ENCODE assay signal across 26 cellular contexts in the genomic region with DNA sequence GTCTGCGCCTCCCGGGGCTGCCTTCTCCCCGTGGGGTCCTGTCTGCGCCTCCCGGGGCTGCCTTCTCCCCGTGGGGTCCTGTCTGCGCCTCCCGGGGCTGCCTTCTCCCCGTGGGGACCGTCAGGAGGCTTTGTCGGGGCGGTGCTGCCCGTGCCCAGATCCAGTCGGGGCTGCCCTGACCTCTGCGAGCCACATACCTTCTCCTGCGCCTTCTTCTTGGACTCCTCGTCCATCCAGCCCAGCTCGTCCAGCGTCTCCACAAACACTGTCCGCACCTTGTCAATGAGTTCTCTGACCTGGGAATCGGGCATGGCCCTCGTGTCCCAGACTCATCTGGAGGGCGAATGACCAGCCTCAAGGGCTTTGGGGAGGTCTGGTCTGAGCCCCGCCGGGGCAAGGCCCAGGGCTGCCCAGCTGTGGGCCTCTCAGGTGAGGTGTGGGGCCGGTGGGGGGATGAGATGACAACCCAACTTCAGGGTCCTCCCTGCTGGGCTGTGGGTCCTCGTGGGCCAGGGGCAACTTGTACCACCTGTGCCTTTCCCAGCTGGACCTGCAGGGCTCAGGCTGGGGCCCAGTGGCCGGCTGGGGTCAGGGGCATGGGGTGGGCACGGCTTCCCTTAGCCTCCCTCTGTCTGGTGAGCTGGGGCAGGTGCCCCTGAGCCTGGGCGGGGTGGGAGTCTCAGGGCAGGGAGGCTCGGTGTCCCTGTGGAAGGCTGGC. TPM values are rescaled to one million over a fixed set of nuclear protein-coding genes. Genes with fewer than 3 reads are reported as not detected.
DNase-seq lines count a peak whose midpoint lies in the region; ATAC-seq, FAIRE-seq and TF ChIP-seq lines count a peak whose summit lies in the region.
"Had no signal": no experiment of that assay in that cellular context is flagged by ENCODE, and none has a peak within 500 bp of the region (broad histone marks: within the 10 kb centered on the region; RNA-seq: fewer than 3 reads in every experiment).

No MANE protein-coding gene starts in this region.

- CTCF ChIA-PET in K562 (lab: Yijun Ruan, JAX; ENCODE audit: low intra/inter-chr PET ratio) = no interaction called here

- no peak overlapping the region for H3K4me3 Mint-ChIP-seq in natural killer cell treated with Interleukin-12 subunit alpha and Interleukin-12 subunit beta and Interleukin-15 and Interleukin-18, amount 100 ng/mL, for 72 hours
- H3K4me3 Mint-ChIP-seq in natural killer cell (no peak overlapping the region), neural progenitor cell (no peak overlapping the region)
- H3K4me3 Mint-ChIP-seq: activated CD4-positive, alpha-beta memory T cell treated with anti-CD3 and anti-CD28 coated beads for 36 hours; activated naive CD4-positive, alpha-beta T cell treated with anti-CD3 and anti-CD28 coated beads, Interleukin-2, amount 50 U/mL, for 24 hours; activated T-cell treated with anti-CD3 and anti-CD28 coated beads, Interleukin-2, amount 50 U/mL, for 72 hours; memory B cell; T-helper 1 cell treated with Interleukin-12 subunit alpha and Interleukin-12 subunit beta and Interleukin-4 antibody, amounts not matched to agents 30 μg/mL and 1 μg/mL, for 36 hours had no signal

- ATAC-seq in natural killer cell treated with Interleukin-12 subunit alpha and Interleukin-12 subunit beta and Interleukin-15 and Interleukin-18, amount 100 ng/mL, for 72 hours = no peak
- no peak for ATAC-seq in natural killer cell
- ATAC-seq in K562 = peak; percentile 12; the same call in 1 of the 3 replicates
- ATAC-seq in aorta (ENCODE audit: low FRiP score) = no peak
- ATAC-seq: activated CD4-positive, CD25-positive, alpha-beta regulatory T cell treated with anti-CD3 and anti-CD28 coated beads, Interleukin-2, amount 50 U/mL, for 24 hours; activated T-cell treated with anti-CD3 and anti-CD28 coated beads, Interleukin-2, amount 50 U/mL, for 72 hours; gastroesophageal sphincter; left colon had no signal

- FAIRE-seq in K562 (lab: Jason Lieb, UNC) = no peak
- FAIRE-seq: TTC549 had no signal

- H3K79me2 ChIP-seq in K562 (ENCODE audit: control insufficient read depth, insufficient read depth, low read length) (no peaks in the 10 kb centered on the region), neural progenitor cell (ENCODE audit: low read depth) (no peaks in the 10 kb centered on the region)

- no peaks in the 10 kb centered on the region for H3K36me3 Mint-ChIP-seq in natural killer cell treated with Interleukin-12 subunit alpha and Interleukin-12 subunit beta and Interleukin-15 and Interleukin-18, amount 100 ng/mL, for 72 hours
- H3K36me3 Mint-ChIP-seq in natural killer cell (no peaks in the 10 kb centered on the region), neural progenitor cell (no peaks in the 10 kb centered on the region)
- H3K36me3 Mint-ChIP-seq: activated CD4-positive, alpha-beta memory T cell treated with anti-CD3 and anti-CD28 coated beads for 36 hours; activated naive CD4-positive, alpha-beta T cell treated with anti-CD3 and anti-CD28 coated beads, Interleukin-2, amount 50 U/mL, for 24 hours had no signal

- H3K27me3 ChIP-seq in K562 (ENCODE audit: control insufficient read depth in 2 of 2, insufficient read depth in 2 of 2, low read length in 2 of 2) = peaks cover 14 to 57% of the 10 kb centered on the region in 2 experiments; a peak in 4 of 5 replicates
- peaks cover 8% of the 10 kb centered on the region for H3K27me3 ChIP-seq in neural progenitor cell
- H3K27me3 ChIP-seq in aorta (ENCODE audit: control insufficient read depth in 1 of 2, insufficient read depth in 2 of 2, low read length in 1 of 2) = no peaks in the 10 kb centered on the region

- H3K36me3 ChIP-seq in K562 (ENCODE audit: control insufficient read depth, insufficient read depth, low read length) = no peaks in the 10 kb centered on the region
- H3K36me3 ChIP-seq in neural progenitor cell = no peaks in the 10 kb centered on the region
- H3K36me3 ChIP-seq in aorta (ENCODE audit: control insufficient read depth in 1 of 2, insufficient read depth in 2 of 2, low read length in 1 of 2) = no peaks in the 10 kb centered on the region
- H3K36me3 ChIP-seq: breast epithelium, gastroesophageal sphincter, neutrophil, prostate gland had no signal

- H3K4me3 ChIP-seq in K562 = no peak overlapping the region
- no peak overlapping the region for H3K4me3 ChIP-seq in neural progenitor cell
- no peak overlapping the region for H3K4me3 ChIP-seq in aorta (ENCODE audit: low read length in 2 of 2)
- H3K4me3 ChIP-seq: breast epithelium, gastroesophageal sphincter, prostate gland had no signal

- H3K9me3 Mint-ChIP-seq in natural killer cell treated with Interleukin-12 subunit alpha and Interleukin-12 subunit beta and Interleukin-15 and Interleukin-18, amount 100 ng/mL, for 72 hours = no peaks in the 10 kb centered on the region
- H3K9me3 Mint-ChIP-seq in natural killer cell (no peaks in the 10 kb centered on the region), neural progenitor cell (peaks cover 3% of the 10 kb centered on the region)
- H3K9me3 Mint-ChIP-seq: activated naive CD4-positive, alpha-beta T cell treated with anti-CD3 and anti-CD28 coated beads, Interleukin-2, amount 50 U/mL, for 24 hours; T-helper 1 cell treated with Interleukin-12 subunit alpha and Interleukin-12 subunit beta and Interleukin-4 antibody, amounts not matched to agents 30 μg/mL and 1 μg/mL, for 36 hours had no signal

- in situ Hi-C loops in K562 (cut with MboI) = no loop called here

- H3K9me3 ChIP-seq in K562 (replicated peaks; ENCODE audit: control insufficient read depth, insufficient read depth, low read depth, low read length) = no peaks in the 10 kb centered on the region
- no peaks in the 10 kb centered on the region for H3K9me3 ChIP-seq in neural progenitor cell (ENCODE audit: low read depth)
- H3K9me3 ChIP-seq in aorta (ENCODE audit: control insufficient read depth, low read length) = no peaks in the 10 kb centered on the region
- H3K9me3 ChIP-seq: Caco-2, neutrophil, prostate gland had no signal

- H3K27ac Mint-ChIP-seq in natural killer cell treated with Interleukin-12 subunit alpha and Interleukin-12 subunit beta and Interleukin-15 and Interleukin-18, amount 100 ng/mL, for 72 hours = no peak overlapping the region
- H3K27ac Mint-ChIP-seq in natural killer cell (no peak overlapping the region), neural progenitor cell (peak overlapping the region; percentile 63)
- H3K27ac Mint-ChIP-seq: activated CD4-positive, alpha-beta memory T cell treated with anti-CD3 and anti-CD28 coated beads for 36 hours; activated naive CD4-positive, alpha-beta T cell treated with anti-CD3 and anti-CD28 coated beads, Interleukin-2, amount 50 U/mL, for 24 hours; activated T-cell treated with anti-CD3 and anti-CD28 coated beads, Interleukin-2, amount 50 U/mL, for 72 hours; memory B cell; T-helper 1 cell treated with Interleukin-12 subunit alpha and Interleukin-12 subunit beta and Interleukin-4 antibody, amounts not matched to agents 30 μg/mL and 1 μg/mL, for 36 hours had no signal

- TF ChIP-seq EP300 in K562 (IDR thresholded peaks at IDR 0.05; ENCODE audit: low read length) = no peak

- WGBS in K562 (ENCODE audit: insufficient coverage, low coverage, missing lambda C conversion rate) = 5% methylated on average over 31 of the region's 31 CpGs
- WGBS in aorta, 2 donors = 85 to 86% methylated on average over 30 to 31 of the region's 31 CpGs

- intact Hi-C loops in natural killer cell (cut with micrococcal nuclease) (no loop called here), K562 (cut with micrococcal nuclease) (no loop called here), aorta (cut with DNase I) (no loop called here)

- no peak overlapping the region for H3K27ac ChIP-seq in K562 (ENCODE audit: extremely low read depth, low read depth, low read length)
- no peak overlapping the region for H3K27ac ChIP-seq in neural progenitor cell
- H3K27ac ChIP-seq in aorta (ENCODE audit: low read depth in 1 of 2, low read length in 2 of 2) = no peak overlapping the region
- no peak overlapping the region for H3K27ac ChIP-seq in substantia nigra (ENCODE audit: low read depth, low read length, poor library complexity, severe bottlenecking)
- H3K27ac ChIP-seq: breast epithelium, gastroesophageal sphincter, neutrophil, prostate gland had no signal

- peak; percentile 54 for DNase-seq in natural killer cell treated with Interleukin-12 subunit alpha and Interleukin-12 subunit beta and Interleukin-15 and Interleukin-18, amount 100 ng/mL, for 72 hours (ENCODE audit: low spot score)
- no peak for DNase-seq in natural killer cell
- no peak for DNase-seq in K562 (ENCODE audit: extremely low read depth in 1 of 4, low spot score in 3 of 4)
- no peak for DNase-seq in neural progenitor cell (ENCODE audit: low spot score)
- peak; percentile 33 to 60 for DNase-seq in aorta
- no peak for DNase-seq in NCI-H82 treated with DMSO at 0.1 percent for 48 hours (lab: John Stamatoyannopoulos, UW; ENCODE audit: unreplicated experiment)
- no peak for DNase-seq in stimulated activated CD4-positive, alpha-beta T cell treated with anti-CD3 and anti-CD28 coated beads, Interleukin-2, amount 100 ng/mL, for 48 hours
- DNase-seq in substantia nigra (lab: John Stamatoyannopoulos, UW) = no peak
- DNase-seq: activated CD4-positive, alpha-beta memory T cell treated with anti-CD3 and anti-CD28 coated beads for 36 hours; activated T-cell treated with anti-CD3 and anti-CD28 coated beads, Interleukin-2, amount 50 U/mL, for 72 hours; C1 segment of cervical spinal cord; Caco-2; effector CD4-positive, alpha-beta T cell; Kasumi-1; NCI-H2107; stimulated activated naive CD4-positive, alpha-beta T cell had no signal

- TF ChIP-seq CTCF in natural killer cell (IDR thresholded peaks at IDR 0.05) = no peak
- no peak for TF ChIP-seq CTCF in K562 (IDR thresholded peaks at IDR 0.05 in 2 of 3, conservative IDR thresholded peaks at IDR 0.05 in 1 of 3; ENCODE audit: insufficient read depth in 2 of 3, low read depth in 1 of 3, low read length in 3 of 3)
- TF ChIP-seq CTCF in neural progenitor cell (IDR thresholded peaks at IDR 0.05) = no peak

- 0 out of 4 replicates have a peak overlapping the region, but pooled peaks of 1 of the 2 experiments have one; percentile 17 for H3K9ac ChIP-seq in K562 (ENCODE audit: insufficient read depth in 1 of 2, low read depth in 2 of 2, low read length in 2 of 2)
- no peak overlapping the region for H3K9ac ChIP-seq in neural progenitor cell

- H2AFZ ChIP-seq in K562 (ENCODE audit: low read depth, low read length) (no peak overlapping the region), neural progenitor cell (replicated peaks) (no peak overlapping the region)

- H3K4me2 ChIP-seq in K562 (ENCODE audit: insufficient read depth, low read length) (no peak overlapping the region), neural progenitor cell (no peak overlapping the region)

- no peak for TF ChIP-seq POLR2A in K562 (conservative IDR thresholded peaks at IDR 0.05)

- no peaks in the 10 kb centered on the region for H3K27me3 Mint-ChIP-seq in natural killer cell treated with Interleukin-12 subunit alpha and Interleukin-12 subunit beta and Interleukin-15 and Interleukin-18, amount 100 ng/mL, for 72 hours
- H3K27me3 Mint-ChIP-seq in natural killer cell (ENCODE audit: low read depth in 2 of 2) (peaks cover 4 to 8% of the 10 kb centered on the region in 2 donors), neural progenitor cell (ENCODE audit: insufficient read depth, low read depth) (peaks cover 2% of the 10 kb centered on the region)
- H3K27me3 Mint-ChIP-seq: activated CD4-positive, alpha-beta memory T cell treated with anti-CD3 and anti-CD28 coated beads for 36 hours; activated naive CD4-positive, alpha-beta T cell treated with anti-CD3 and anti-CD28 coated beads, Interleukin-2, amount 50 U/mL, for 24 hours had no signal

- POLR2A ChIA-PET in K562 (lab: Yijun Ruan, JAX) = interaction anchor here (0.5 to 0.6 kb wide), 2 partner anchors 108 to 187 kb away, joined by 3 read pairs; no protein-coding TSS in a partner anchor

- H3K4me1 ChIP-seq in K562 (replicated peaks in 1 of 2; ENCODE audit: control insufficient read depth in 2 of 2, insufficient read depth in 2 of 2, low read length in 2 of 2) (peaks cover 0 to 52% of the 10 kb centered on the region in 2 experiments; a peak in 2 of 5 replicates), neural progenitor cell (no peaks in the 10 kb centered on the region), aorta (ENCODE audit: control insufficient read depth in 1 of 2, insufficient read depth in 2 of 2, low read length in 2 of 2) (no peaks in the 10 kb centered on the region)
- H3K4me1 ChIP-seq: breast epithelium, Caco-2 had no signal

- TF ChIP-seq RAD21 in K562 (CRISPR knock-in tag; conservative IDR thresholded peaks at IDR 0.05 in 1 of 2, IDR thresholded peaks at IDR 0.05 in 1 of 2) = no peak

- H4K20me1 ChIP-seq in K562 (replicated peaks; ENCODE audit: control insufficient read depth, insufficient read depth, low read length) = 0 out of 2 replicates have a peak, but pooled peaks cover 6% of the 10 kb centered on the region
- no peaks in the 10 kb centered on the region for H4K20me1 ChIP-seq in neural progenitor cell (ENCODE audit: low read depth)

- H3K9me1 ChIP-seq in K562 (ENCODE audit: control insufficient read depth, insufficient read depth, low read length) = no peaks in the 10 kb centered on the region

- peaks cover 0 to 10% of the 10 kb centered on the region in 2 donors for H3K4me1 Mint-ChIP-seq in natural killer cell treated with Interleukin-12 subunit alpha and Interleukin-12 subunit beta and Interleukin-15 and Interleukin-18, amount 100 ng/mL, for 72 hours (ENCODE audit: low read depth in 2 of 2)
- H3K4me1 Mint-ChIP-seq in natural killer cell (peaks cover 0 to 13% of the 10 kb centered on the region in 2 donors), neural progenitor cell (peaks cover 3% of the 10 kb centered on the region)
- H3K4me1 Mint-ChIP-seq: activated naive CD4-positive, alpha-beta T cell treated with anti-CD3 and anti-CD28 coated beads, Interleukin-2, amount 50 U/mL, for 24 hours had no signal

- no peaks in the 10 kb centered on the region for H3F3A ChIP-seq in neural progenitor cell (ENCODE audit: low read depth)

- no TSS peak for BruUV-seq in K562 (replicated peaks; lab: Mats Ljungman, UMichigan)

RNA-seq across cellular contexts. Expression of a gene that starts 9.4 kb away (rescaled TPM):
- total RNA-seq in natural killer cell treated with Interleukin-12 subunit alpha and Interleukin-12 subunit beta and Interleukin-15 and Interleukin-18, amount 100 ng/mL, for 72 hours = 10 to 100 TPM in 1 of 2 donors, 1 to 10 TPM in 1; 9.1 to 18.5 TPM
- 10 to 100 TPM; 11.3 to 15.1 (median 11.6) TPM for total RNA-seq in natural killer cell
- 4.0 and 14.5 TPM in 2 replicates for total RNA-seq in K562 (2011; cell fraction: chromatin; rRNA removed; ENCODE audit: low replicate concordance)
- 13.0 and 14.3 TPM in 2 replicates for total RNA-seq in K562 (2011; cell fraction: nucleolus; rRNA removed)
- 5.5 and 8.1 TPM in 2 replicates for total RNA-seq in K562 (2011; cell fraction: nucleoplasm; rRNA removed)
- total RNA-seq in K562 (2014; rRNA removed) = 14.0 and 16.4 TPM in 2 replicates
- 3.3 and 4.1 TPM in 2 replicates for total RNA-seq in K562 (2014; rRNA removed; fragmentation: Illumina TruSeq; extraction: Trizol)
- total RNA-seq in K562 (2015; rRNA removed; fragmentation: Illumina TruSeq; extraction: Trizol) = 11.8 TPM in 2 replicates
- 25.3 and 28.1 TPM in 2 replicates for total RNA-seq in K562 (2021)
- 6.7 and 7.0 TPM in 2 replicates for polyA plus RNA-seq in K562 (2011; rRNA removed)
- 9.9 and 25.7 TPM in 2 replicates for polyA plus RNA-seq in K562 (2011; cell fraction: cytosol; rRNA removed)
- 20.2 and 28.6 TPM in 2 replicates for polyA plus RNA-seq in K562 (2011; cell fraction: nucleus; rRNA removed)
- 11.9 and 22.1 TPM in 2 replicates for polyA plus RNA-seq in K562 (2012)
- 15.2 and 16.6 TPM in 2 replicates for polyA plus RNA-seq in K562 (2014; fragmentation: Illumina TruSeq; extraction: Trizol)
- polyA plus RNA-seq in K562 (2014; fragmentation: Nextera tagmentation; extraction: Ambion mirVana) = 1 to 10 TPM in 1 of 2 experiments, under 1 TPM in 1; 0.99 to 1.7 TPM
- 17.6 and 20.7 TPM in 2 replicates for polyA plus RNA-seq in K562 (2014; rRNA removed)
- polyA minus RNA-seq in K562 (2011; rRNA and poly(A)+ RNA removed) = 1.8 and 4.0 TPM in 2 replicates
- polyA minus RNA-seq in K562 (2011; cell fraction: cytosol; rRNA and poly(A)+ RNA removed) = 3.9 and 7.0 TPM in 2 replicates
- 5.4 and 6.8 TPM in 2 replicates for polyA minus RNA-seq in K562 (2011; cell fraction: nucleus; rRNA and poly(A)+ RNA removed)
- total RNA-seq in neural progenitor cell (ENCODE audit: low replicate concordance) = 10.0 and 29.6 TPM in 2 replicates
- total RNA-seq in aorta = 10 to 100 TPM in 1 of 2 donors, 1 to 10 TPM in 1; 7.1 to 15.1 TPM
- 1 to 10 TPM; 6.4 to 7.8 TPM for polyA plus RNA-seq in aorta

RNA-seq across cellular contexts. Expression of a gene that starts 36.8 kb away (rescaled TPM):
- under 1 TPM in 1 of 2 donors, not detected in 1; 0.81 TPM for total RNA-seq in natural killer cell treated with Interleukin-12 subunit alpha and Interleukin-12 subunit beta and Interleukin-15 and Interleukin-18, amount 100 ng/mL, for 72 hours
- total RNA-seq in natural killer cell = 1 to 10 TPM in 2 of 3 donors, not detected in 1; 1.3 to 2.0 TPM
- total RNA-seq in K562 (2011; cell fraction: chromatin; rRNA removed; ENCODE audit: low replicate concordance) = not detected in 2 replicates
- not detected in 2 replicates for total RNA-seq in K562 (2011; cell fraction: nucleolus; rRNA removed)
- not detected in 2 replicates for total RNA-seq in K562 (2011; cell fraction: nucleoplasm; rRNA removed)
- not detected in 2 replicates for total RNA-seq in K562 (2014; rRNA removed)
- total RNA-seq in K562 (2014; rRNA removed; fragmentation: Illumina TruSeq; extraction: Trizol) = not detected in 2 replicates
- total RNA-seq in K562 (2015; rRNA removed; fragmentation: Illumina TruSeq; extraction: Trizol) = not detected in 2 replicates
- not detected in 2 replicates for total RNA-seq in K562 (2021)
- polyA plus RNA-seq in K562 (2011; rRNA removed) = not detected in 2 replicates
- polyA plus RNA-seq in K562 (2011; cell fraction: cytosol; rRNA removed) = not detected in 2 replicates
- 0.11 and 0.18 TPM in 2 replicates for polyA plus RNA-seq in K562 (2011; cell fraction: nucleus; rRNA removed)
- 0.11 TPM in 1 of 2 replicates, not detected in the other for polyA plus RNA-seq in K562 (2012)
- not detected in 2 replicates for polyA plus RNA-seq in K562 (2014; fragmentation: Illumina TruSeq; extraction: Trizol)
- polyA plus RNA-seq in K562 (2014; fragmentation: Nextera tagmentation; extraction: Ambion mirVana) = not detected
- not detected in 2 replicates for polyA plus RNA-seq in K562 (2014; rRNA removed)
- polyA minus RNA-seq in K562 (2011; rRNA and poly(A)+ RNA removed) = not detected in 2 replicates
- not detected in 2 replicates for polyA minus RNA-seq in K562 (2011; cell fraction: cytosol; rRNA and poly(A)+ RNA removed)
- polyA minus RNA-seq in K562 (2011; cell fraction: nucleus; rRNA and poly(A)+ RNA removed) = not detected in 2 replicates
- total RNA-seq in neural progenitor cell (ENCODE audit: low replicate concordance) = 0.19 and 0.31 TPM in 2 replicates
- total RNA-seq in aorta = 1 to 10 TPM in 1 of 2 donors, under 1 TPM in 1; 0.94 to 2.4 TPM
- polyA plus RNA-seq in aorta = 1 to 10 TPM in 1 of 2 donors, under 1 TPM in 1; 0.63 to 1.8 TPM
- total RNA-seq: Caco-2 had no signal

RNA-seq across cellular contexts. Expression of a gene that starts 39.8 kb away (rescaled TPM):
- 100 to 1,000 TPM in 1 of 2 donors, 10 to 100 TPM in 1; 93.2 to 118 TPM for total RNA-seq in natural killer cell treated with Interleukin-12 subunit alpha and Interleukin-12 subunit beta and Interleukin-15 and Interleukin-18, amount 100 ng/mL, for 72 hours
- total RNA-seq in natural killer cell (100 to 1,000 TPM; 228 to 266 (median 262) TPM), K562 (2014; rRNA removed) (0.68 and 0.73 TPM in 2 replicates), K562 (2014; rRNA removed; fragmentation: Illumina TruSeq; extraction: Trizol) (0.11 and 0.16 TPM in 2 replicates), K562 (2015; rRNA removed; fragmentation: Illumina TruSeq; extraction: Trizol) (1.1 and 1.3 TPM in 2 replicates), K562 (2021) (1.8 and 2.1 TPM in 2 replicates), neural progenitor cell (ENCODE audit: low replicate concordance) (0.65 TPM in 1 of 2 replicates, not detected in the other), aorta (10 to 100 TPM; 33.9 to 89.1 TPM)
- 2.5 and 7.5 TPM in 2 replicates for total RNA-seq in K562 (2011; cell fraction: chromatin; rRNA removed; ENCODE audit: low replicate concordance)
- 4.8 and 5.5 TPM in 2 replicates for total RNA-seq in K562 (2011; cell fraction: nucleolus; rRNA removed)
- 3.3 and 3.4 TPM in 2 replicates for total RNA-seq in K562 (2011; cell fraction: nucleoplasm; rRNA removed)
- polyA plus RNA-seq in K562 (2011; rRNA removed) (0.68 and 1.3 TPM in 2 replicates), K562 (2014; fragmentation: Illumina TruSeq; extraction: Trizol) (0.58 and 0.89 TPM in 2 replicates), K562 (2014; fragmentation: Nextera tagmentation; extraction: Ambion mirVana) (not detected), K562 (2014; rRNA removed) (1.6 and 2.3 TPM in 2 replicates), aorta (100 to 1,000 TPM in 1 of 2 donors, 10 to 100 TPM in 1; 55.7 to 137 TPM)
- polyA plus RNA-seq in K562 (2011; cell fraction: cytosol; rRNA removed) = 0.97 and 1.0 TPM in 2 replicates
- 11.2 and 14.0 TPM in 2 replicates for polyA plus RNA-seq in K562 (2011; cell fraction: nucleus; rRNA removed)
- 3.3 and 11.5 TPM in 2 replicates for polyA plus RNA-seq in K562 (2012)
- polyA minus RNA-seq in K562 (2011; rRNA and poly(A)+ RNA removed) = 0.15 and 0.18 TPM in 2 replicates
- polyA minus RNA-seq in K562 (2011; cell fraction: cytosol; rRNA and poly(A)+ RNA removed) = not detected in 2 replicates
- 1.6 and 2.0 TPM in 2 replicates for polyA minus RNA-seq in K562 (2011; cell fraction: nucleus; rRNA and poly(A)+ RNA removed)

Comparison
In these comparisons a context has a peak if more than half of its experiments do, and no peak if none do; other contexts are left out.
1. DNase-seq: peak in natural killer cell treated with Interleukin-12 subunit alpha and Interleukin-12 subunit beta and Interleukin-15 and Interleukin-18, amount 100 ng/mL, for 72 hours (single experiment) and aorta (2 of 2); none in natural killer cell (single experiment), K562 (0 of 4), neural progenitor cell (single experiment), NCI-H82 treated with DMSO at 0.1 percent for 48 hours (single experiment), stimulated activated CD4-positive, alpha-beta T cell treated with anti-CD3 and anti-CD28 coated beads, Interleukin-2, amount 100 ng/mL, for 48 hours (0 of 2) and substantia nigra (0 of 49).
2. RNA of a gene that starts 39.8 kb away (total RNA-seq): 228 to 266 TPM in natural killer cell, 93.2 to 118 TPM in natural killer cell treated with Interleukin-12 subunit alpha and Interleukin-12 subunit beta and Interleukin-15 and Interleukin-18, amount 100 ng/mL, for 72 hours and 33.9 to 89.1 TPM in aorta; 0.11 to 7.5 TPM in K562 and 0.65 TPM in neural progenitor cell; every median in the first group is over 4 times any median in the second.